Comparison of ENCODE assay signal across 25 cellular contexts in the genomic region with DNA sequence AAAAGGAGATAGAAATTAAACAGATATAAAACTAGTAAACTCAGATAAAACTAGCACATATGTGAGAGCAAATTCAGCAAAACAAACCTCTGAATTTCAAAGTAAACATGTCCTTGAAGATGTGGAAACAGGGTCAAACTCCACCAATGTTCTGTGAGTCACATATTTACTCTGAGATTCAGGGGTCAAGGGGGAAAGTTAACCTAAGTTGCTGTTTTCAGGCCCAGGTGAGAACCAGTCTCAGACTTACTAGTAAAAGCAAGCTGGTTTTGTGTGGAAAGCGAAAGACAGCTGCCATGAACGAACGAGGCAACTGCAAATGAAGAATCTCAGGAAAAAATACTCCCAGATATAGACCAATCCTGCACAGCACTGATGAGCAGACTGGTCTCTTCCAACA. TPM values are rescaled to one million over a fixed set of nuclear protein-coding genes. Genes with fewer than 3 reads are reported as not detected.
DNase-seq lines count a peak whose midpoint lies in the region; ATAC-seq and TF ChIP-seq lines count a peak whose summit lies in the region.
"Had no signal": no experiment of that assay in that cellular context is flagged by ENCODE, and none has a peak within 500 bp of the region (broad histone marks: within the 10 kb centered on the region; RNA-seq: fewer than 3 reads in every experiment).

No MANE protein-coding gene starts in this region.

- 0 out of 3 replicates have a peak overlapping the region, but pooled peaks have one; percentile 12 for H2BK15ac ChIP-seq in IMR-90 (ENCODE audit: low read depth, low read length)

- no peak overlapping the region for H3K9ac ChIP-seq in IMR-90 (ENCODE audit: low read depth, low read length)
- no peak overlapping the region for H3K9ac ChIP-seq in endodermal cell (ENCODE audit: extremely low read depth, low read length, poor library complexity, severe bottlenecking)
- H3K9ac ChIP-seq: KMS-11 had no signal

- H3K27me3 ChIP-seq in IMR-90 (ENCODE audit: control insufficient read depth, insufficient read depth, low read length) (no peaks in the 10 kb centered on the region), endodermal cell (ENCODE audit: control insufficient read depth, insufficient read depth, low read length, poor library complexity, severe bottlenecking) (no peaks in the 10 kb centered on the region)
- H3K27me3 ChIP-seq: heart right ventricle had no signal

- H3K36me3 Mint-ChIP-seq in endodermal cell (ENCODE audit: low read depth), result peaks cover 19% of the 10 kb centered on the region

- CTCF ChIA-PET in IMR-90 (lab: Yijun Ruan, JAX), result interaction anchor here (1.0 kb wide), 1 partner anchor 9 kb away, joined by 3 read pairs; no protein-coding TSS in a partner anchor

- BruUV-seq in IMR-90 (replicated peaks; lab: Mats Ljungman, UMichigan), result no TSS peak

- no peak overlapping the region for H3K4ac ChIP-seq in IMR-90 (ENCODE audit: low read depth, low read length)

- no peaks in the 10 kb centered on the region for H3K27me3 Mint-ChIP-seq in endodermal cell (ENCODE audit: insufficient read depth)
- H3K27me3 Mint-ChIP-seq: activated B cell treated with CpG ODN at 0.5 μM for 24 hours; activated naive CD8-positive, alpha-beta T cell treated with anti-CD3 and anti-CD28 coated beads for 36 hours; central memory CD8-positive, alpha-beta T cell; stimulated activated naive CD8-positive, alpha-beta T cell treated with anti-CD3 and anti-CD28 coated beads, Interleukin-15, Interleukin-2, amounts not matched to agents 100 ng/mL and 50 ng/mL, for 24 hours had no signal

- no peaks in the 10 kb centered on the region for H3K9me3 ChIP-seq in IMR-90 (ENCODE audit: control insufficient read depth, insufficient read depth, low read length)
- no peaks in the 10 kb centered on the region for H3K9me3 ChIP-seq in endodermal cell (ENCODE audit: control insufficient read depth, low read length)
- H3K9me3 ChIP-seq: heart right ventricle had no signal

- H4K8ac ChIP-seq in IMR-90 (ENCODE audit: low read depth in 2 of 2, low read length in 2 of 2), result no peak overlapping the region

- peaks cover 11% of the 10 kb centered on the region for H3K36me3 ChIP-seq in IMR-90 (ENCODE audit: control insufficient read depth, insufficient read depth, low read length)
- peaks cover 37% of the 10 kb centered on the region for H3K36me3 ChIP-seq in endodermal cell (ENCODE audit: control insufficient read depth, insufficient read depth, low read length)

- no peak for TF ChIP-seq RAD21 in IMR-90 (IDR thresholded peaks at IDR 0.05; ENCODE audit: low read length)

- H3K27ac ChIP-seq in IMR-90 (ENCODE audit: insufficient read depth, low read length), result peak overlapping the region; percentile 19; the same call in 1 of the 2 replicates
- H3K27ac ChIP-seq in endodermal cell (ENCODE audit: low read depth, low read length), result no peak overlapping the region
- H3K27ac ChIP-seq: KMS-11, RWPE1 had no signal

- no peak overlapping the region for H2AK9ac ChIP-seq in IMR-90 (replicated peaks; ENCODE audit: low read depth, low read length, poor library complexity)

- ATAC-seq in IMR-90 (ENCODE audit: low read depth) (no peak; the same call in 1 of the 2 replicates), HG03354 (IDR thresholded peaks at IDR 0.05; ENCODE audit: poor library complexity, severe bottlenecking, unreplicated experiment) (no peak)
- ATAC-seq: sciatic nerve had no signal

- H4K20me1 ChIP-seq in IMR-90 (ENCODE audit: insufficient read depth, low read length), result peaks cover 63% of the 10 kb centered on the region

- intact Hi-C loops in IMR-90 (cut with micrococcal nuclease), result no loop called here

- H2BK20ac ChIP-seq in IMR-90 (ENCODE audit: low read depth, low read length), result no peak overlapping the region

- H2AK5ac ChIP-seq in IMR-90 (ENCODE audit: low read depth, low read length), result no peak overlapping the region

- H3K4me3 ChIP-seq in IMR-90 (ENCODE audit: insufficient read depth, low read depth, low read length) (no peak overlapping the region), endodermal cell (ENCODE audit: low read length) (no peak overlapping the region), foreskin fibroblast (ENCODE audit: low read depth in 1 of 2, low read length in 2 of 2) (no peak overlapping the region)
- H3K4me3 ChIP-seq: heart right ventricle had no signal

- no peak overlapping the region for H4K91ac ChIP-seq in IMR-90 (ENCODE audit: insufficient read depth, low read depth, low read length)

- H3K9me1 ChIP-seq in IMR-90 (ENCODE audit: insufficient read depth, low read length), result peaks cover 15% of the 10 kb centered on the region

- in situ Hi-C loops in IMR-90 (cut with MboI; ENCODE audit: low sequenced_read_pairs), result no loop called here

- no peak overlapping the region for H4K5ac ChIP-seq in IMR-90 (ENCODE audit: low read depth, low read length)

- peak overlapping the region; percentile 61 for H3K4me2 ChIP-seq in IMR-90 (ENCODE audit: low read depth, low read length)
- H3K4me2 ChIP-seq: KMS-11 had no signal

- H3K4me1 Mint-ChIP-seq in endodermal cell, result peaks cover 44% of the 10 kb centered on the region

- no peak overlapping the region for H3K56ac ChIP-seq in IMR-90 (ENCODE audit: extremely low read depth, insufficient read depth, low read length)

- DNase-seq in DMS53 treated with DMSO at 0.1 percent for 48 hours (lab: John Stamatoyannopoulos, UW; ENCODE audit: unreplicated experiment) (peak; percentile 69), IMR-90 (peak; percentile 11), endodermal cell (no peak), mucosa of gallbladder (ENCODE audit: low spot score) (peak; percentile 18), foreskin fibroblast (no peak), NOMO-1 treated with dmso at 0.1 percent for 144 hours (lab: John Stamatoyannopoulos, UW; ENCODE audit: unreplicated experiment) (no peak), NCI-H2196 (lab: John Stamatoyannopoulos, UW; ENCODE audit: unreplicated experiment) (no peak)
- DNase-seq: activated B cell treated with CpG ODN at 0.5 μM for 24 hours; activated CD4-positive, alpha-beta T cell treated with anti-CD3 and anti-CD28 coated beads, Interleukin-2, amount 50 U/mL, for 4 hours; activated CD8-positive, alpha-beta memory T cell treated with anti-CD3 and anti-CD28 coated beads, Interleukin-2, amount 50 U/mL, for 48 hours; activated effector memory CD4-positive, alpha-beta T cell treated with Interleukin-2 at 50 U/mL for 16 hours; activated naive CD8-positive, alpha-beta T cell treated with anti-CD3 and anti-CD28 coated beads for 36 hours; EL; heart right ventricle; NCI-H1436; NCI-H524; stimulated activated CD4-positive, alpha-beta T cell treated with anti-CD3 and anti-CD28 coated beads, Interleukin-15, amount 100 ng/mL, for 24 hours; T-helper 9 cell had no signal

- H3K18ac ChIP-seq in IMR-90 (ENCODE audit: low read depth, low read length), result no peak overlapping the region

- no peak overlapping the region for H3K23ac ChIP-seq in IMR-90 (ENCODE audit: low read depth, low read length)

- no peak overlapping the region for H2BK5ac ChIP-seq in IMR-90 (ENCODE audit: low read depth, low read length, poor library complexity, severe bottlenecking)

- POLR2A ChIA-PET in IMR-90 (lab: Charles Lee; ENCODE audit: unreplicated experiment), result interaction anchor here (0.7 kb wide), 1 partner anchor 367 kb away, joined by 4 read pairs; no protein-coding TSS in a partner anchor

- no peak for TF ChIP-seq CTCF in IMR-90 (conservative IDR thresholded peaks at IDR 0.05; ENCODE audit: low read depth, low read length)
- TF ChIP-seq CTCF in endodermal cell (conservative IDR thresholded peaks at IDR 0.05), result no peak
- no peak for TF ChIP-seq CTCF in foreskin fibroblast (IDR thresholded peaks at IDR 0.05; ENCODE audit: low read depth, low read length)

- H3K4me1 ChIP-seq in IMR-90 (ENCODE audit: control insufficient read depth, insufficient read depth, low read length) (peaks cover 18% of the 10 kb centered on the region), endodermal cell (ENCODE audit: control insufficient read depth, insufficient read depth, low read length) (peaks cover 5% of the 10 kb centered on the region)

- H3K9me3 Mint-ChIP-seq in endodermal cell, result no peaks in the 10 kb centered on the region
- H3K9me3 Mint-ChIP-seq: activated B cell treated with CpG ODN at 0.5 μM for 24 hours; activated naive CD8-positive, alpha-beta T cell treated with anti-CD3 and anti-CD28 coated beads for 36 hours; CD14-positive monocyte; central memory CD8-positive, alpha-beta T cell; stimulated activated naive CD8-positive, alpha-beta T cell treated with anti-CD3 and anti-CD28 coated beads, Interleukin-15, Interleukin-2, amounts not matched to agents 100 ng/mL and 50 ng/mL, for 24 hours had no signal

- H3K4me3 Mint-ChIP-seq in endodermal cell, result no peak overlapping the region
- H3K4me3 Mint-ChIP-seq: activated B cell treated with CpG ODN at 0.5 μM for 24 hours; activated naive CD8-positive, alpha-beta T cell treated with anti-CD3 and anti-CD28 coated beads for 36 hours; CD14-positive monocyte; central memory CD8-positive, alpha-beta T cell; stimulated activated naive CD8-positive, alpha-beta T cell treated with anti-CD3 and anti-CD28 coated beads, Interleukin-15, Interleukin-2, amounts not matched to agents 100 ng/mL and 50 ng/mL, for 24 hours had no signal

- dilution Hi-C loops in IMR-90 (cut with HindIII; ENCODE audit: low sequenced_read_pairs, unreplicated experiment), result no loop called here

- no CpG with 5 or more reads among the region's 3 CpGs for WGBS in IMR-90 (ENCODE audit: extremely low coverage in 2 of 2, insufficient read length in 1 of 2), 2 experiments
- WGBS in endodermal cell (ENCODE audit: insufficient coverage in 1 of 2, insufficient read length in 1 of 2), 2 experiments, result 90 to 96% methylated on average over 3 of the region's 3 CpGs

- TF ChIP-seq POLR2A in IMR-90 (IDR thresholded peaks at IDR 0.05; ENCODE audit: low read depth, low read length), result no peak

- peaks cover 31 to 78% of the 10 kb centered on the region in 2 experiments for H3K79me1 ChIP-seq in IMR-90 (ENCODE audit: low read depth in 1 of 2, low read length in 2 of 2)

- H3K27ac Mint-ChIP-seq in endodermal cell, result peak overlapping the region; percentile 69
- H3K27ac Mint-ChIP-seq: activated B cell treated with CpG ODN at 0.5 μM for 24 hours; activated naive CD8-positive, alpha-beta T cell treated with anti-CD3 and anti-CD28 coated beads for 36 hours; stimulated activated naive CD8-positive, alpha-beta T cell treated with anti-CD3 and anti-CD28 coated beads, Interleukin-15, Interleukin-2, amounts not matched to agents 100 ng/mL and 50 ng/mL, for 24 hours had no signal

- H2BK120ac ChIP-seq in IMR-90 (ENCODE audit: low read depth, low read length), result no peak overlapping the region

- no peak overlapping the region for H2AFZ ChIP-seq in IMR-90 (replicated peaks; ENCODE audit: low read length, poor library complexity)

- H3K14ac ChIP-seq in IMR-90 (replicated peaks; ENCODE audit: low read depth, low read length), result 0 out of 2 replicates have a peak overlapping the region, but pooled peaks have one; percentile 15

TF ChIP-seq in IMR-90, 13 proteins besides CTCF, POLR2A, EP300 and RAD21 (continues in another document):
- no peak for TF ChIP-seq CHD1 (IDR thresholded peaks at IDR 0.05; ENCODE audit: low read depth, low read length)

RNA-seq across cellular contexts. Expression of a gene that starts 29.0 kb away (rescaled TPM):
- total RNA-seq in IMR-90 (2012; rRNA removed), result 369 and 430 TPM in 2 replicates
- polyA plus RNA-seq in IMR-90 (2012; rRNA removed), result 318 and 340 TPM in 2 replicates
- 154 and 232 TPM in 2 replicates for polyA plus RNA-seq in IMR-90 (2012; cell fraction: cytosol; rRNA removed)
- polyA plus RNA-seq in IMR-90 (2012; cell fraction: nucleus; rRNA removed; ENCODE audit: low replicate concordance), result 50.0 and 129 TPM in 2 replicates
- 100 to 1,000 TPM; 203 to 223 TPM for total RNA-seq in endodermal cell
- polyA plus RNA-seq in endodermal cell (2013, experiment 1 of 2), result 206 TPM
- 192 TPM for polyA plus RNA-seq in endodermal cell (2013, experiment 2 of 2)
- total RNA-seq in mucosa of gallbladder, result 86.1 TPM

Comparison
In these comparisons a context has a peak if more than half of its experiments do, and no peak if none do; other contexts are left out.
1. DNase-seq: peak in DMS53 treated with DMSO at 0.1 percent for 48 hours (single experiment), IMR-90 (single experiment) and mucosa of gallbladder (single experiment); none in endodermal cell (single experiment), foreskin fibroblast (0 of 2), NOMO-1 treated with dmso at 0.1 percent for 144 hours (single experiment) and NCI-H2196 (single experiment).